Comparison of ENCODE assay signal across 18 cellular contexts in genomic region chr7:117062300-117062699, GRCh38.
A peak's percentile ranks its signal among the peaks of the same experiment; 100 is the strongest.
DNase-seq lines count a peak whose midpoint lies in the region; ATAC-seq and TF ChIP-seq lines count a peak whose summit lies in the region.
"Had no signal": no experiment of that assay in that cellular context is flagged by ENCODE, and none has a peak within 500 bp of the region (broad histone marks: within the 10 kb centered on the region; RNA-seq: fewer than 3 reads in every experiment).

No MANE protein-coding gene starts in this region.

- no peak for ATAC-seq in stimulated activated naive CD8-positive, alpha-beta T cell treated with anti-CD3 and anti-CD28 coated beads, Interleukin-15, amount 100 ng/mL, for 72 hours

- H3K4me3 Mint-ChIP-seq in chondrocyte (ENCODE audit: unreplicated experiment) (no peak overlapping the region), osteocyte (ENCODE audit: unreplicated experiment) (no peak overlapping the region)
- H3K4me3 Mint-ChIP-seq in stimulated activated naive CD8-positive, alpha-beta T cell treated with anti-CD3 and anti-CD28 coated beads, Interleukin-15, amount 100 ng/mL, for 72 hours, result no peak overlapping the region
- H3K4me3 Mint-ChIP-seq: CD14-positive monocyte, H9 had no signal

- H3K4me1 ChIP-seq in ascending aorta, result peaks cover 0 to 8% of the 10 kb centered on the region in 2 donors

- no peaks in the 10 kb centered on the region for H3K27me3 Mint-ChIP-seq in chondrocyte (ENCODE audit: low read depth)
- no peaks in the 10 kb centered on the region for H3K27me3 Mint-ChIP-seq in osteocyte (ENCODE audit: unreplicated experiment)
- H3K27me3 Mint-ChIP-seq in stimulated activated naive CD8-positive, alpha-beta T cell treated with anti-CD3 and anti-CD28 coated beads, Interleukin-15, amount 100 ng/mL, for 72 hours, result peaks cover 7% of the 10 kb centered on the region

- H3K27ac ChIP-seq in ascending aorta, result peak overlapping the region in 1 of 2 donors; percentile 2
- H3K27ac ChIP-seq: SJCRH30 had no signal

- H3K27me3 ChIP-seq in ascending aorta, result no peaks in the 10 kb centered on the region
- H3K27me3 ChIP-seq: SJCRH30 had no signal

- intact Hi-C loops in ascending aorta (cut with DNase I), result no loop called here

- no peaks in the 10 kb centered on the region for H3K36me3 ChIP-seq in ascending aorta
- H3K36me3 ChIP-seq: SJCRH30 had no signal

- H3K9me3 Mint-ChIP-seq in chondrocyte (ENCODE audit: low read depth) (no peaks in the 10 kb centered on the region), osteocyte (ENCODE audit: unreplicated experiment) (peaks cover 3% of the 10 kb centered on the region)
- no peaks in the 10 kb centered on the region for H3K9me3 Mint-ChIP-seq in stimulated activated naive CD8-positive, alpha-beta T cell treated with anti-CD3 and anti-CD28 coated beads, Interleukin-15, amount 100 ng/mL, for 72 hours
- H3K9me3 Mint-ChIP-seq: H9 had no signal

- H3K4me1 Mint-ChIP-seq in chondrocyte (ENCODE audit: low read depth) (peaks cover 41% of the 10 kb centered on the region), osteocyte (ENCODE audit: unreplicated experiment) (peaks cover 38% of the 10 kb centered on the region)
- peaks cover 14% of the 10 kb centered on the region for H3K4me1 Mint-ChIP-seq in stimulated activated naive CD8-positive, alpha-beta T cell treated with anti-CD3 and anti-CD28 coated beads, Interleukin-15, amount 100 ng/mL, for 72 hours

- no peak overlapping the region for H3K4me3 ChIP-seq in ascending aorta
- H3K4me3 ChIP-seq: SJCRH30 had no signal

- peak overlapping the region; percentile 92 for H3K27ac Mint-ChIP-seq in chondrocyte (ENCODE audit: unreplicated experiment)
- H3K27ac Mint-ChIP-seq in osteocyte (ENCODE audit: unreplicated experiment), result peak overlapping the region; percentile 72
- no peak overlapping the region for H3K27ac Mint-ChIP-seq in stimulated activated naive CD8-positive, alpha-beta T cell treated with anti-CD3 and anti-CD28 coated beads, Interleukin-15, amount 100 ng/mL, for 72 hours
- H3K27ac Mint-ChIP-seq: CD14-positive monocyte had no signal

- H3K9me3 ChIP-seq in ascending aorta, result no peaks in the 10 kb centered on the region
- H3K9me3 ChIP-seq: SJCRH30 had no signal

- no peaks in the 10 kb centered on the region for H3K36me3 Mint-ChIP-seq in chondrocyte (ENCODE audit: low read depth)
- peaks cover 3% of the 10 kb centered on the region for H3K36me3 Mint-ChIP-seq in osteocyte (ENCODE audit: unreplicated experiment)
- H3K36me3 Mint-ChIP-seq: CD14-positive monocyte had no signal

- TF ChIP-seq CTCF in chondrocyte (IDR thresholded peaks at IDR 0.05), result no peak
- no peak for TF ChIP-seq CTCF in osteocyte (IDR thresholded peaks at IDR 0.05)
- TF ChIP-seq CTCF in ascending aorta (IDR thresholded peaks at IDR 0.05), result no peak

- DNase-seq in EH (ENCODE audit: low read depth) (peak; percentile 23), NCI-H226 (peak; percentile 10), chondrocyte (ENCODE audit: low spot score) (no peak), osteocyte (ENCODE audit: extremely low spot score, unreplicated experiment) (no peak), midbrain (lab: John Stamatoyannopoulos, UW) (no peak), ascending aorta (ENCODE audit: low spot score in 2 of 2) (no peak)
- DNase-seq in activated CD8-positive, alpha-beta memory T cell treated with anti-CD3 and anti-CD28 coated beads, Interleukin-2, amount 50 U/mL, for 4 hours, result no peak
- no peak for DNase-seq in stimulated activated naive CD8-positive, alpha-beta T cell treated with anti-CD3 and anti-CD28 coated beads, Interleukin-15, amount 100 ng/mL, for 72 hours
- DNase-seq: ACHN, DMS79 treated with DMSO at 0.1 percent for 48 hours, H9, Kasumi-1, MM.1S, NCI-H1092, NCI-H1436 treated with DMSO at 0.1 percent for 48 hours, NCI-H2081 treated with DMSO at 0.1 percent for 48 hours, SJCRH30 had no signal

Comparison
In these comparisons a context has a peak if more than half of its experiments do, and no peak if none do; other contexts are left out.
1. DNase-seq: peak in EH (single experiment) and NCI-H226 (single experiment); none in chondrocyte (single experiment), osteocyte (single experiment), activated CD8-positive, alpha-beta memory T cell treated with anti-CD3 and anti-CD28 coated beads, Interleukin-2, amount 50 U/mL, for 4 hours (single experiment), midbrain (single experiment), ascending aorta (0 of 2) and stimulated activated naive CD8-positive, alpha-beta T cell treated with anti-CD3 and anti-CD28 coated beads, Interleukin-15, amount 100 ng/mL, for 72 hours (0 of 2).
2. H3K27ac Mint-ChIP-seq: peak in chondrocyte (single experiment) and osteocyte (single experiment); none in stimulated activated naive CD8-positive, alpha-beta T cell treated with anti-CD3 and anti-CD28 coated beads, Interleukin-15, amount 100 ng/mL, for 72 hours (0 of 2).